Comparison of ENCODE assay signal across 9 cellular contexts in genomic region chr10:22599048-22599561, GRCh38.
DNase-seq lines count a peak whose midpoint lies in the region; ATAC-seq and TF ChIP-seq lines count a peak whose summit lies in the region.
"Had no signal": no experiment of that assay in that cellular context is flagged by ENCODE, and none has a peak within 500 bp of the region (broad histone marks: within the 10 kb centered on the region; RNA-seq: fewer than 3 reads in every experiment).

No MANE protein-coding gene starts in this region.

- WGBS in esophagus squamous epithelium, 2 donors: 28 to 33% methylated on average over 3 to 4 of the region's 4 CpGs

- H3K27me3 ChIP-seq in esophagus squamous epithelium: no peaks in the 10 kb centered on the region

- DNase-seq in AG08395 (ENCODE audit: low spot score) (peak; percentile 62), fibroblast of the conjunctiva (ENCODE audit: low read depth) (peak; percentile 28), esophagus squamous epithelium (lab: John Stamatoyannopoulos, UW) (no peak), NCI-H748 (lab: John Stamatoyannopoulos, UW; ENCODE audit: unreplicated experiment) (no peak)
- DNase-seq: activated CD4-positive, alpha-beta T cell treated with anti-CD3 and anti-CD28 coated beads for 48 hours had no signal

- H3K4me1 ChIP-seq in esophagus squamous epithelium: peaks cover 0 to 16% (median 13%) of the 10 kb centered on the region in 3 donors

- H3K9me3 ChIP-seq in esophagus squamous epithelium: no peaks in the 10 kb centered on the region

- TF ChIP-seq CTCF in esophagus squamous epithelium (IDR thresholded peaks at IDR 0.05): no peak

- no peak overlapping the region for H3K4me3 ChIP-seq in esophagus squamous epithelium

- TF ChIP-seq POLR2A in esophagus squamous epithelium (IDR thresholded peaks at IDR 0.05): no peak

- H3K36me3 ChIP-seq in esophagus squamous epithelium: peaks cover 0 to 12% (median 0%) of the 10 kb centered on the region in 3 donors

- H3K27ac ChIP-seq in esophagus squamous epithelium: no peak overlapping the region

- ATAC-seq in GM19463 (IDR thresholded peaks at IDR 0.05; ENCODE audit: unreplicated experiment) (peak; percentile 24), SK-N-SH treated with all-trans-retinoic acid at 6 μM for 48 hours (peak; percentile 77), GM18873 (IDR thresholded peaks at IDR 0.05; ENCODE audit: low FRiP score, unreplicated experiment) (no peak), GM18502 (IDR thresholded peaks at IDR 0.05; ENCODE audit: poor library complexity, unreplicated experiment) (no peak)

- intact Hi-C loops in esophagus squamous epithelium (cut with DNase I): no loop called here

TF ChIP-seq in SK-N-SH treated with all-trans-retinoic acid at 6 μM for 48 hours, 23 proteins besides CTCF, POLR2A, EP300 and RAD21:
- TF ChIP-seq TCF4 (CRISPR knock-in tag; IDR thresholded peaks at IDR 0.05; ENCODE audit: borderline replicate concordance): no peak
- TF ChIP-seq GLIS3 (CRISPR knock-in tag; IDR thresholded peaks at IDR 0.05): no peak
- no peak for TF ChIP-seq POU6F1 (CRISPR knock-in tag; IDR thresholded peaks at IDR 0.05; ENCODE audit: borderline replicate concordance, low read depth)
- TF ChIP-seq TOX (CRISPR knock-in tag; IDR thresholded peaks at IDR 0.05; ENCODE audit: borderline replicate concordance): peak; percentile 42
- TF ChIP-seq ISL1 (CRISPR knock-in tag; IDR thresholded peaks at IDR 0.05): peak; percentile 60
- no peak for TF ChIP-seq ESRRG (CRISPR knock-in tag; IDR thresholded peaks at IDR 0.05)
- no peak for TF ChIP-seq OSR1 (CRISPR knock-in tag; IDR thresholded peaks at IDR 0.05)
- no peak for TF ChIP-seq CREB5 (CRISPR knock-in tag; IDR thresholded peaks at IDR 0.05; ENCODE audit: low read depth)
- TF ChIP-seq ZFP3 (CRISPR knock-in tag; IDR thresholded peaks at IDR 0.05): no peak

Comparison
In these comparisons a context has a peak if more than half of its experiments do, and no peak if none do; other contexts are left out.
1. DNase-seq: peak in AG08395 (single experiment) and fibroblast of the conjunctiva (single experiment); none in esophagus squamous epithelium (single experiment) and NCI-H748 (single experiment).
2. ATAC-seq: peak in GM19463 (single experiment) and SK-N-SH treated with all-trans-retinoic acid at 6 μM for 48 hours (single experiment); none in GM18873 (single experiment) and GM18502 (single experiment).